ENCODE assay signal across 8 cellular contexts in genomic region chr2:71226965-71227560, GRCh38. TPM values are rescaled to one million over a fixed set of nuclear protein-coding genes. Genes with fewer than 3 reads are reported as not detected.
DNase-seq lines count a peak whose midpoint lies in the region; ATAC-seq and TF ChIP-seq lines count a peak whose summit lies in the region.

A gene with protein sequence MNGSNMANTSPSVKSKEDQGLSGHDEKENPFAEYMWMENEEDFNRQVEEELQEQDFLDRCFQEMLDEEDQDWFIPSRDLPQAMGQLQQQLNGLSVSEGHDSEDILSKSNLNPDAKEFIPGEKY (minus strand): TSS chr2:71227103. CDS start chr2:71202589, 24,514 bp downstream.

- peaks cover 15% of the 10 kb centered on the region for H3K4me1 Mint-ChIP-seq in activated T-helper 2 cell treated with anti-CD3 and anti-CD28 coated beads, Interferon-gamma antibody, Interleukin-2, Interleukin-4, amounts not matched to agents 10 μg/mL and 5 μg/mL and 100 μg/mL, durations not matched to agents 14 hours and 24 hours and 36 hours (ENCODE audit: low read depth)
- peaks cover 13 to 34% (median 22%) of the 10 kb centered on the region in 7 donors for H3K4me1 Mint-ChIP-seq in naive thymus-derived CD4-positive, alpha-beta T cell
- H3K4me1 Mint-ChIP-seq in stimulated activated memory B cell treated with anti-CD40 and anti-IgM and Interleukin-4, amounts not matched to agents 10 μg/mL and 1 μg/mL and 100 μg/mL, for 72 hours: peaks cover 26% of the 10 kb centered on the region

- peak; percentile 94 for ATAC-seq in GM21786 (IDR thresholded peaks at IDR 0.05; ENCODE audit: unreplicated experiment)
- peak; percentile 95 for ATAC-seq in naive thymus-derived CD4-positive, alpha-beta T cell
- ATAC-seq in stimulated activated memory B cell treated with anti-CD40 and anti-IgM and Interleukin-4, amounts not matched to agents 10 μg/mL and 1 μg/mL and 100 μg/mL, for 72 hours: peak; percentile 99

- H3K36me3 ChIP-seq in Karpas-422 (ENCODE audit: insufficient read depth, low read length): no peaks in the 10 kb centered on the region
- peaks cover 0 to 7% (median 0%) of the 10 kb centered on the region in 3 experiments for H3K36me3 ChIP-seq in naive thymus-derived CD4-positive, alpha-beta T cell (ENCODE audit: control insufficient read depth in 2 of 3, insufficient read depth in 3 of 3, low read length in 3 of 3)

- CTCF ChIA-PET in naive thymus-derived CD4-positive, alpha-beta T cell (lab: Charles Lee): interaction anchor here (0.6 to 1.5 kb wide), 5 partner anchors 96 to 284 kb away, joined by 3 to 4 read pairs (median 3); partner anchors contain the start of gene MPHOSPH10

- H3K9ac ChIP-seq in Karpas-422 (ENCODE audit: low read length): peak within 1 kb of the TSS; percentile 74

- H3K9me2 ChIP-seq in Karpas-422 (replicated peaks; ENCODE audit: insufficient read depth, low read length): no peaks in the 10 kb centered on the region

- no peaks in the 10 kb centered on the region for H3K27me3 ChIP-seq in Karpas-422 (ENCODE audit: low read length)
- H3K27me3 ChIP-seq in naive thymus-derived CD4-positive, alpha-beta T cell (ENCODE audit: control insufficient read depth in 2 of 2, insufficient read depth in 2 of 2, low read length in 2 of 2): no peaks in the 10 kb centered on the region

- H3K4me3 ChIP-seq in Karpas-422 (ENCODE audit: low read length) (peak within 1 kb of the TSS; percentile 74), fibroblast of mammary gland (ENCODE audit: control insufficient read depth, low read depth, low read length) (peak within 1 kb of the TSS; percentile 72)
- H3K4me3 ChIP-seq in naive thymus-derived CD4-positive, alpha-beta T cell (ENCODE audit: low read length): peak within 1 kb of the TSS; percentile 80

- no peak for TF ChIP-seq CTCF in fibroblast of mammary gland (conservative IDR thresholded peaks at IDR 0.05; ENCODE audit: control insufficient read depth, insufficient read depth, low read depth, low read length)

- peaks cover 9% of the 10 kb centered on the region for H3K27me3 Mint-ChIP-seq in activated T-helper 2 cell treated with anti-CD3 and anti-CD28 coated beads, Interferon-gamma antibody, Interleukin-2, Interleukin-4, amounts not matched to agents 10 μg/mL and 5 μg/mL and 100 μg/mL, durations not matched to agents 14 hours and 24 hours and 36 hours (ENCODE audit: low read depth)
- peaks cover 0 to 28% (median 6%) of the 10 kb centered on the region in 5 donors for H3K27me3 Mint-ChIP-seq in naive thymus-derived CD4-positive, alpha-beta T cell
- H3K27me3 Mint-ChIP-seq in stimulated activated memory B cell treated with anti-CD40 and anti-IgM and Interleukin-4, amounts not matched to agents 10 μg/mL and 1 μg/mL and 100 μg/mL, for 72 hours: no peaks in the 10 kb centered on the region

- peak within 1 kb of the TSS; percentile 86 for H3K4me2 ChIP-seq in Karpas-422 (ENCODE audit: low read depth, low read length, poor library complexity, severe bottlenecking)

- peaks cover 3% of the 10 kb centered on the region; the same call in 1 of the 2 replicates for H4K20me1 ChIP-seq in Karpas-422 (ENCODE audit: insufficient read depth, low read depth, low read length)

- no peaks in the 10 kb centered on the region for H3K9me3 Mint-ChIP-seq in activated T-helper 2 cell treated with anti-CD3 and anti-CD28 coated beads, Interferon-gamma antibody, Interleukin-2, Interleukin-4, amounts not matched to agents 10 μg/mL and 5 μg/mL and 100 μg/mL, durations not matched to agents 14 hours and 24 hours and 36 hours
- peaks cover 0 to 7% (median 0%) of the 10 kb centered on the region in 11 donors for H3K9me3 Mint-ChIP-seq in naive thymus-derived CD4-positive, alpha-beta T cell
- H3K9me3 Mint-ChIP-seq in stimulated activated memory B cell treated with anti-CD40 and anti-IgM and Interleukin-4, amounts not matched to agents 10 μg/mL and 1 μg/mL and 100 μg/mL, for 72 hours: no peaks in the 10 kb centered on the region

- no peaks in the 10 kb centered on the region for H3K79me2 ChIP-seq in Karpas-422 (ENCODE audit: low read length)

- POLR2A ChIA-PET in naive thymus-derived CD4-positive, alpha-beta T cell (lab: Charles Lee): interaction anchor here (0.6 to 4.1 kb wide), 8 partner anchors 9 to 158 kb away, joined by 3 to 29 read pairs (median 5); partner anchors contain the start of genes MCEE, MPHOSPH10, NAGK and ZNF638

- H3K36me3 Mint-ChIP-seq in activated T-helper 2 cell treated with anti-CD3 and anti-CD28 coated beads, Interferon-gamma antibody, Interleukin-2, Interleukin-4, amounts not matched to agents 10 μg/mL and 5 μg/mL and 100 μg/mL, durations not matched to agents 14 hours and 24 hours and 36 hours (ENCODE audit: low read depth): no peaks in the 10 kb centered on the region
- peaks cover 0 to 12% (median 0%) of the 10 kb centered on the region in 5 donors for H3K36me3 Mint-ChIP-seq in naive thymus-derived CD4-positive, alpha-beta T cell
- H3K36me3 Mint-ChIP-seq in stimulated activated memory B cell treated with anti-CD40 and anti-IgM and Interleukin-4, amounts not matched to agents 10 μg/mL and 1 μg/mL and 100 μg/mL, for 72 hours: no peaks in the 10 kb centered on the region

- peak within 1 kb of the TSS; percentile 31; the same call in 1 of the 2 replicates for H3K27ac ChIP-seq in Karpas-422 (ENCODE audit: low read length)
- peak within 1 kb of the TSS; percentile 82 for H3K27ac ChIP-seq in naive thymus-derived CD4-positive, alpha-beta T cell (ENCODE audit: low read depth, low read length)

- no peaks in the 10 kb centered on the region for H3K9me3 ChIP-seq in Karpas-422 (ENCODE audit: low read length)
- no peaks in the 10 kb centered on the region for H3K9me3 ChIP-seq in naive thymus-derived CD4-positive, alpha-beta T cell (ENCODE audit: control insufficient read depth in 2 of 3, low read length in 3 of 3)

- H3K4me3 Mint-ChIP-seq in activated T-helper 2 cell treated with anti-CD3 and anti-CD28 coated beads, Interferon-gamma antibody, Interleukin-2, Interleukin-4, amounts not matched to agents 10 μg/mL and 5 μg/mL and 100 μg/mL, durations not matched to agents 14 hours and 24 hours and 36 hours (ENCODE audit: low read depth): peak within 1 kb of the TSS; percentile 95
- H3K4me3 Mint-ChIP-seq in naive thymus-derived CD4-positive, alpha-beta T cell: peak within 1 kb of the TSS; percentile 92 to 99 (median 97)
- peak within 1 kb of the TSS; percentile 95 for H3K4me3 Mint-ChIP-seq in stimulated activated memory B cell treated with anti-CD40 and anti-IgM and Interleukin-4, amounts not matched to agents 10 μg/mL and 1 μg/mL and 100 μg/mL, for 72 hours

- DNase-seq in DMS79 (lab: John Stamatoyannopoulos, UW): peak; percentile 99
- DNase-seq in Karpas-422: peak; percentile 100
- peak; percentile 99 for DNase-seq in RPMI8226
- peak; percentile 97 for DNase-seq in activated T-helper 2 cell treated with anti-CD3 and anti-CD28 coated beads, Interferon-gamma antibody, Interleukin-2, Interleukin-4, amounts not matched to agents 10 μg/mL and 5 μg/mL and 100 μg/mL, durations not matched to agents 14 hours and 24 hours and 36 hours (ENCODE audit: low spot score)
- peak; percentile 99 for DNase-seq in fibroblast of mammary gland (ENCODE audit: low read depth)
- peak; percentile 88 to 99 (median 99) for DNase-seq in naive thymus-derived CD4-positive, alpha-beta T cell

- peak within 1 kb of the TSS; percentile 91 for H2AFZ ChIP-seq in Karpas-422 (ENCODE audit: low read length)

- H3K4me1 ChIP-seq in Karpas-422 (ENCODE audit: low read length): peaks cover 26% of the 10 kb centered on the region
- peaks cover 8 to 11% of the 10 kb centered on the region in 2 donors for H3K4me1 ChIP-seq in naive thymus-derived CD4-positive, alpha-beta T cell (ENCODE audit: control insufficient read depth in 2 of 2, insufficient read depth in 2 of 2, low read length in 2 of 2)

- H3K27ac Mint-ChIP-seq in activated T-helper 2 cell treated with anti-CD3 and anti-CD28 coated beads, Interferon-gamma antibody, Interleukin-2, Interleukin-4, amounts not matched to agents 10 μg/mL and 5 μg/mL and 100 μg/mL, durations not matched to agents 14 hours and 24 hours and 36 hours: peak within 1 kb of the TSS; percentile 83
- H3K27ac Mint-ChIP-seq in naive thymus-derived CD4-positive, alpha-beta T cell: peak within 1 kb of the TSS; percentile 84 to 98 (median 92)
- peak within 1 kb of the TSS; percentile 82 for H3K27ac Mint-ChIP-seq in stimulated activated memory B cell treated with anti-CD40 and anti-IgM and Interleukin-4, amounts not matched to agents 10 μg/mL and 1 μg/mL and 100 μg/mL, for 72 hours

- intact Hi-C loops in activated T-helper 2 cell treated with anti-CD3 and anti-CD28 coated beads, Interferon-gamma antibody, Interleukin-2, Interleukin-4, amounts not matched to agents 10 μg/mL and 5 μg/mL and 100 μg/mL, durations not matched to agents 14 hours and 24 hours and 36 hours (cut with micrococcal nuclease): loop anchor here (1.0 to 10.0 kb wide), 6 partner anchors 49 to 232 kb away; partner anchors contain the start of genes DYSF, MCEE, MPHOSPH10 and NAGK
- intact Hi-C loops in naive thymus-derived CD4-positive, alpha-beta T cell (cut with micrococcal nuclease): loop anchor here (1.0 to 5.0 kb wide), 14 partner anchors 49 to 1987 kb away; partner anchors contain the start of genes MCEE (in 2 of the 2), MPHOSPH10 (in 2 of the 2), NAGK (in 2 of the 2) and ZNF638 (in 2 of the 2)

RNA-seq across cellular contexts. Expression of the gene that starts here (rescaled TPM):
- total RNA-seq in Karpas-422 (2014; rRNA removed; shearing (Covaris generic); ENCODE audit: low replicate concordance): 2.6 and 5.6 TPM in 2 replicates
- total RNA-seq in activated T-helper 2 cell treated with anti-CD3 and anti-CD28 coated beads, Interferon-gamma antibody, Interleukin-2, Interleukin-4, amounts not matched to agents 10 μg/mL and 5 μg/mL and 100 μg/mL, durations not matched to agents 14 hours and 24 hours and 36 hours: 0.84 and 0.94 TPM in 2 replicates
- 10 to 100 TPM in 2 of 5 experiments, 1 to 10 TPM in 3; 1.3 to 14.1 (median 5.0) TPM for total RNA-seq in naive thymus-derived CD4-positive, alpha-beta T cell
- 1 to 10 TPM; 2.0 to 2.8 TPM for polyA plus RNA-seq in naive thymus-derived CD4-positive, alpha-beta T cell

Comparison
In these comparisons a context has a peak if more than half of its experiments do, and no peak if none do; other contexts are left out.
1. Peak in every context shown above with its lines: DNase-seq, ATAC-seq, H3K4me3 ChIP-seq and H3K27ac ChIP-seq.
2. Peak in DNase-seq in activated T-helper 2 cell treated with anti-CD3 and anti-CD28 coated beads, Interferon-gamma antibody, Interleukin-2, Interleukin-4, amounts not matched to agents 10 μg/mL and 5 μg/mL and 100 μg/mL, durations not matched to agents 14 hours and 24 hours and 36 hours; RNA of the gene not detected or under 1 TPM.